In the genomic region with DNA sequence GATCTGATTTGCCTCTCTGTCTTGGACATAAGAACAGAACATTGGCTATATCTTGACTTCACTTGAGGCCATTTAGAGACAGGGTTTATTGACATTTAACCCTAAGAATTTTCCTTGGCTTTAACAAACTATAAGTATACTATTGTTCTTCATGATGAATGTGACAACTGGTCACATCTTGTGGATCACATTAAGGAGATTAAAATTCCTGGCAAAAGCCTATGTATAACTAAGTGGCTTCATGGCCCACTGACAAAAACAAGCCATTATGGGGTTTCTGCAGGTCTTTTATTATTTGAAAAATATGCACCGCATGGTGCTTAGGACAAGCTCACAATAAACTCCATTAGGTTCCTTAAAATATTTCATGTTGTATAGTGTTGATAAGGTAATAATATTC, we compare ENCODE assay signal across 32 cellular contexts. TPM values are rescaled to one million over a fixed set of nuclear protein-coding genes. Genes with fewer than 3 reads are reported as not detected.
"Had no signal": no experiment of that assay in that cellular context is flagged by ENCODE, and none has a peak within 500 bp of the region (broad histone marks: within the 10 kb centered on the region; RNA-seq: fewer than 3 reads in every experiment).

No MANE protein-coding gene starts in this region.

- ATAC-seq: activated CD4-positive, CD25-positive, alpha-beta regulatory T cell treated with anti-CD3 and anti-CD28 coated beads, Interleukin-2, amount 50 U/mL, for 24 hours; activated CD8-positive, alpha-beta T cell treated with anti-CD3 and anti-CD28 coated beads for 36 hours; activated T-cell treated with anti-CD3 and anti-CD28 coated beads, Interleukin-2, amount 50 U/mL, for 4 hours; activated T-helper 17 cell treated with anti-CD3 and anti-CD28 coated beads, Interleukin-2, amount 50 U/mL, for 72 hours; body of pancreas; gastroesophageal sphincter; heart right ventricle had no signal

- H3K4me1 ChIP-seq: adrenal gland, body of pancreas, gastroesophageal sphincter, heart right ventricle had no signal

- H3K27ac Mint-ChIP-seq: activated B cell treated with CpG ODN at 0.5 μM for 24 hours; activated CD8-positive, alpha-beta T cell treated with anti-CD3 and anti-CD28 coated beads for 36 hours; activated naive CD8-positive, alpha-beta T cell; activated T-helper 17 cell treated with anti-CD3 and anti-CD28 coated beads, Interleukin-2, amount 50 U/mL, for 72 hours; T-helper 2 cell treated with Interferon-gamma antibody and Interleukin-4, amounts not matched to agents 5 μg/mL and 100 μg/mL, for 36 hours had no signal

- H3K4me1 Mint-ChIP-seq: activated B cell treated with CpG ODN at 0.5 μM for 24 hours; activated T-helper 17 cell treated with anti-CD3 and anti-CD28 coated beads, Interleukin-2, amount 50 U/mL, for 72 hours had no signal

- H3K27ac ChIP-seq: adrenal gland, body of pancreas, epithelial cell of prostate, esophagus squamous epithelium, gastroesophageal sphincter, heart right ventricle, hepatocyte, WERI-Rb-1 had no signal

- H3K36me3 ChIP-seq: adrenal gland, esophagus squamous epithelium, gastroesophageal sphincter, heart right ventricle, WERI-Rb-1 had no signal

- H3K9me3 Mint-ChIP-seq: activated B cell treated with CpG ODN at 0.5 μM for 24 hours; activated CD8-positive, alpha-beta T cell treated with anti-CD3 and anti-CD28 coated beads for 36 hours; activated T-cell treated with anti-CD3 and anti-CD28 coated beads, Interleukin-2, amount 50 U/mL, for 4 hours; activated T-helper 17 cell treated with anti-CD3 and anti-CD28 coated beads, Interleukin-2, amount 50 U/mL, for 72 hours; T-helper 2 cell treated with Interferon-gamma antibody and Interleukin-4, amounts not matched to agents 5 μg/mL and 100 μg/mL, for 36 hours had no signal

- H3K4me3 ChIP-seq: adrenal gland, body of pancreas, esophagus squamous epithelium, gastroesophageal sphincter, heart right ventricle, hepatocyte had no signal

- H3K36me3 Mint-ChIP-seq: activated naive CD8-positive, alpha-beta T cell had no signal

- H3K4me3 Mint-ChIP-seq: activated B cell treated with CpG ODN at 0.5 μM for 24 hours; activated CD8-positive, alpha-beta T cell treated with anti-CD3 and anti-CD28 coated beads for 36 hours; activated naive CD8-positive, alpha-beta T cell; activated T-cell treated with anti-CD3 and anti-CD28 coated beads, Interleukin-2, amount 50 U/mL, for 4 hours; activated T-helper 17 cell treated with anti-CD3 and anti-CD28 coated beads, Interleukin-2, amount 50 U/mL, for 72 hours; T-helper 2 cell treated with Interferon-gamma antibody and Interleukin-4, amounts not matched to agents 5 μg/mL and 100 μg/mL, for 36 hours had no signal

- DNase-seq: activated B cell treated with CpG ODN at 0.5 μM for 24 hours; activated CD4-positive, alpha-beta T cell treated with anti-CD3 and anti-CD28 coated beads for 48 hours; activated CD4-positive, alpha-beta T cell treated with anti-CD3 and anti-CD28 coated beads, Interleukin-2, amount 50 U/mL, for 1 hour; activated CD4-positive, alpha-beta T cell treated with anti-CD3 and anti-CD28 coated beads, Interleukin-2, amount 50 U/mL, for 48 hours; activated CD8-positive, alpha-beta memory T cell treated with anti-CD3 and anti-CD28 coated beads for 24 hours; activated CD8-positive, alpha-beta T cell treated with anti-CD3 and anti-CD28 coated beads for 36 hours; activated effector memory CD4-positive, alpha-beta T cell treated with Interleukin-2 at 50 U/mL for 16 hours; activated gamma-delta T cell treated with Interleukin-2 at 50 U/mL for 16 hours; activated naive CD4-positive, alpha-beta T cell treated with anti-CD3 and anti-CD28 coated beads, Interleukin-2, amount 50 U/mL, for 16 hours; activated naive CD4-positive, alpha-beta T cell treated with Interleukin-2 at 50 U/mL for 16 hours; activated T-cell treated with anti-CD3 and anti-CD28 coated beads, Interleukin-2, amount 50 U/mL, for 4 hours; adrenal gland; amygdala; aorta; body of pancreas; caudate nucleus; cortex of kidney; dermis blood vessel endothelial cell; effector CD8-positive, alpha-beta T cell; esophagus squamous epithelium; foreskin melanocyte; heart right ventricle; T1000; WERI-Rb-1 had no signal

- H3K27me3 ChIP-seq: adrenal gland, body of pancreas, esophagus squamous epithelium, heart right ventricle, hepatocyte had no signal

- H3K9me3 ChIP-seq: adrenal gland, body of pancreas, esophagus squamous epithelium, gastroesophageal sphincter, heart right ventricle had no signal

RNA-seq across cellular contexts. Expression of a gene that starts 55.3 kb away (rescaled TPM):
- total RNA-seq: activated B cell treated with CpG ODN at 0.5 μM for 24 hours; activated CD8-positive, alpha-beta T cell treated with anti-CD3 and anti-CD28 coated beads for 36 hours; activated T-cell treated with anti-CD3 and anti-CD28 coated beads, Interleukin-2, amount 50 U/mL, for 4 hours; body of pancreas; glomerular endothelial cell; heart right ventricle had no signal
- polyA plus RNA-seq: aorta had no signal
